ENCODE assay signal across 22 cellular contexts in genomic region chr4:162522724-162523123, GRCh38.
"Had no signal": no experiment of that assay in that cellular context is flagged by ENCODE, and none has a peak within 500 bp of the region (broad histone marks: within the 10 kb centered on the region; RNA-seq: fewer than 3 reads in every experiment).

No MANE protein-coding gene starts in this region.

- H3K9me3 ChIP-seq: colonic mucosa, esophagus muscularis mucosa, gastroesophageal sphincter, left lung, mucosa of descending colon had no signal

- H2AFZ ChIP-seq: hepatocyte had no signal

- H3K4me1 ChIP-seq: colonic mucosa, esophagus muscularis mucosa, foreskin keratinocyte, gastroesophageal sphincter, heart left ventricle, left lung, lower lobe of right lung had no signal

- H3K27ac ChIP-seq: colonic mucosa, esophagus muscularis mucosa, foreskin keratinocyte, gastroesophageal sphincter, heart left ventricle, hepatocyte, left lung, lower lobe of right lung had no signal

- FAIRE-seq: endothelial cell of umbilical vein, frontal cortex, kidney had no signal

- ATAC-seq: foreskin keratinocyte, gastroesophageal sphincter, heart left ventricle, left lung, left ventricle myocardium superior, lower lobe of right lung, mucosa of descending colon had no signal

- H3K36me3 ChIP-seq: colonic mucosa, esophagus muscularis mucosa, gastroesophageal sphincter, heart left ventricle, left lung, lower lobe of right lung had no signal

- DNase-seq: colonic mucosa; cortex of kidney; effector CD4-positive, alpha-beta T cell; effector memory CD4-positive, alpha-beta T cell; foreskin keratinocyte; heart left ventricle; hypothalamus; immature natural killer cell; islet precursor cell; kidney; kidney glomerular epithelial cell; left lung; left ventricle myocardium superior; lower lobe of right lung; mesenchymal stem cell; mucosa of descending colon; naive B cell had no signal

- H3K4me2 ChIP-seq: hepatocyte had no signal

- H3K27me3 ChIP-seq: colonic mucosa, esophagus muscularis mucosa, foreskin keratinocyte, gastroesophageal sphincter, heart left ventricle, hepatocyte, left lung had no signal

- H3K4me3 ChIP-seq: colonic mucosa, esophagus muscularis mucosa, gastroesophageal sphincter, heart left ventricle, hepatocyte, left lung, lower lobe of right lung, mucosa of descending colon had no signal
